8 cellular contexts compared by ENCODE assay signal in genomic region chr6:137661601-137662000, GRCh38.
DNase-seq lines count a peak whose midpoint lies in the region; ATAC-seq and TF ChIP-seq lines count a peak whose summit lies in the region.

No MANE protein-coding gene starts in this region.

- no peaks in the 10 kb centered on the region; the same call in 1 of the 2 replicates for H3K27me3 Mint-ChIP-seq in H9 (ENCODE audit: low read depth)
- peaks cover 7% of the 10 kb centered on the region for H3K27me3 Mint-ChIP-seq in activated B cell treated with CpG ODN at 0.5 μM for 24 hours

- H4K20me1 ChIP-seq in H9 (ENCODE audit: control insufficient read depth, insufficient read depth, insufficient read length) = no peaks in the 10 kb centered on the region

- CTCF ChIA-PET in AG04450 (lab: Charles Lee) (no interaction called here), activated B cell treated with CpG ODN at 0.5 μM for 24 hours (lab: Charles Lee) (interaction anchor here (0.6 to 3.6 kb wide), 15 partner anchors 32 to 447 kb away, joined by 3 to 17 read pairs (median 6); no protein-coding TSS in a partner anchor)

- intact Hi-C loops in activated B cell treated with CpG ODN at 0.5 μM for 24 hours (cut with micrococcal nuclease) = loop anchor here (1.0 to 5.0 kb wide), 7 partner anchors 44 to 446 kb away; partner anchors contain the start of genes PERP and TNFAIP3
- intact Hi-C loops in esophagus muscularis mucosa (cut with DNase I) = no loop called here

- peak; percentile 56 for ATAC-seq in activated B cell treated with CpG ODN at 0.5 μM for 24 hours (ENCODE audit: low read depth)

- H4K8ac ChIP-seq in H9 (replicated peaks; ENCODE audit: insufficient read length, low read depth, low read length) = no peak overlapping the region

- H3K27ac ChIP-seq in AG04450 (ENCODE audit: low read depth, low read length) (no peak overlapping the region), H9 (ENCODE audit: insufficient read length, low read depth, low read length) (no peak overlapping the region), esophagus muscularis mucosa (replicated peaks in 1 of 4) (no peak overlapping the region)

- no peak overlapping the region for H2BK12ac ChIP-seq in H9 (ENCODE audit: insufficient read length, low read depth, low read length)

- H3K79me1 ChIP-seq in H9 (ENCODE audit: insufficient read depth, low read depth, low read length, poor library complexity, severe bottlenecking) = no peaks in the 10 kb centered on the region

- H3K9me3 ChIP-seq in AG04450 (ENCODE audit: control insufficient read depth, insufficient read depth, low read length) (no peaks in the 10 kb centered on the region), H9 (ENCODE audit: control insufficient read depth, low read depth, low read length) (no peaks in the 10 kb centered on the region), esophagus muscularis mucosa (no peaks in the 10 kb centered on the region)

- no peak overlapping the region for H2AK5ac ChIP-seq in H9 (ENCODE audit: insufficient read length, low read length)

- no peak overlapping the region for H3K4me3 ChIP-seq in AG04450 (ENCODE audit: low read depth, low read length)
- no peak overlapping the region for H3K4me3 ChIP-seq in esophagus muscularis mucosa

- no peak overlapping the region for H4K5ac ChIP-seq in H9 (ENCODE audit: insufficient read length, low read depth, low read length)

- H2BK120ac ChIP-seq in H9 (ENCODE audit: low read depth, low read length, poor library complexity, severe bottlenecking) = no peak overlapping the region

- H3K27ac Mint-ChIP-seq in H9 = no peak overlapping the region
- H3K27ac Mint-ChIP-seq in activated B cell treated with CpG ODN at 0.5 μM for 24 hours = no peak overlapping the region

- H3K4me3 Mint-ChIP-seq in H9 (no peak overlapping the region), activated B cell treated with CpG ODN at 0.5 μM for 24 hours (no peak overlapping the region)

- no peak overlapping the region for H3K23ac ChIP-seq in H9 (ENCODE audit: insufficient read length, low read depth, low read length)

- WGBS in H9 (ENCODE audit: extremely low coverage, insufficient read length, low lambda C conversion rate) = no CpG with 5 or more reads among the region's 5 CpGs
- WGBS in esophagus muscularis mucosa = 86% methylated on average over 5 of the region's 5 CpGs

- H3K79me2 ChIP-seq in H9 (ENCODE audit: insufficient read depth, low read length) = no peaks in the 10 kb centered on the region

- H2BK15ac ChIP-seq in H9 (ENCODE audit: low read depth, low read length) = no peak overlapping the region

- no peak overlapping the region for H2BK20ac ChIP-seq in H9 (ENCODE audit: low read depth, low read length, poor library complexity, severe bottlenecking)

- no peak overlapping the region for H3K4me2 ChIP-seq in H9 (ENCODE audit: insufficient read depth, insufficient read length, low read length)

- H3K9ac ChIP-seq in H9 (ENCODE audit: extremely low read depth, insufficient read length, low read length) = no peak overlapping the region

- H3K4me1 ChIP-seq in H9 (ENCODE audit: insufficient read depth, low read length) = no peaks in the 10 kb centered on the region
- H3K4me1 ChIP-seq in esophagus muscularis mucosa = no peaks in the 10 kb centered on the region

- no peaks in the 10 kb centered on the region for H3K23me2 ChIP-seq in H9 (ENCODE audit: insufficient read length, low read depth, low read length, poor library complexity, severe bottlenecking)

- no peaks in the 10 kb centered on the region for H3K4me1 Mint-ChIP-seq in H9
- H3K4me1 Mint-ChIP-seq in activated B cell treated with CpG ODN at 0.5 μM for 24 hours = no peaks in the 10 kb centered on the region

- no peaks in the 10 kb centered on the region for H3K36me3 Mint-ChIP-seq in H9 (ENCODE audit: insufficient read depth in 1 of 3, low read depth in 3 of 3)
- no peaks in the 10 kb centered on the region for H3K36me3 Mint-ChIP-seq in activated B cell treated with CpG ODN at 0.5 μM for 24 hours (ENCODE audit: low read depth)

- DNase-seq in AG04450 (ENCODE audit: low read depth, low spot score) = no peak
- peak; percentile 45 for DNase-seq in H9
- DNase-seq in activated B cell treated with CpG ODN at 0.5 μM for 24 hours = no peak
- no peak for DNase-seq in esophagus muscularis mucosa (ENCODE audit: extremely low spot score)
- DNase-seq in stimulated activated CD4-positive, alpha-beta T cell treated with anti-CD3 and anti-CD28 coated beads, Interleukin-1b, Interleukin-23, amount 100 ng/mL, for 4 hours (ENCODE audit: low read depth in 2 of 2) = peak; percentile 33 to 58
- no peak for DNase-seq in GDM1 (lab: John Stamatoyannopoulos, UW)
- no peak for DNase-seq in NCI-H226
- DNase-seq in NCI-H1105 treated with DMSO at 0.1 percent for 48 hours (lab: John Stamatoyannopoulos, UW) = no peak

- no peak overlapping the region for H3K56ac ChIP-seq in H9 (ENCODE audit: insufficient read length, low read depth, low read length)

- no peak for TF ChIP-seq POLR2A in esophagus muscularis mucosa (IDR thresholded peaks at IDR 0.05; ENCODE audit: low read depth)

- no peak for TF ChIP-seq EP300 in esophagus muscularis mucosa (IDR thresholded peaks at IDR 0.05)

- H2AFZ ChIP-seq in H9 (ENCODE audit: low read length) = no peak overlapping the region

- no peaks in the 10 kb centered on the region for H3K36me3 ChIP-seq in esophagus muscularis mucosa

- no peak overlapping the region for H3T11ph ChIP-seq in H9 (ENCODE audit: low read length)

- H2BK5ac ChIP-seq in H9 (ENCODE audit: insufficient read length, low read length) = no peak overlapping the region

- no peak overlapping the region for H3K14ac ChIP-seq in H9 (ENCODE audit: insufficient read depth, low read length)

- no peak overlapping the region for H3K4ac ChIP-seq in H9 (ENCODE audit: low read depth, low read length)

- no peak overlapping the region for H4K91ac ChIP-seq in H9 (ENCODE audit: insufficient read length, low read depth, low read length)

- TF ChIP-seq CTCF in AG04450 (IDR thresholded peaks at IDR 0.05; ENCODE audit: low read depth, low read length) (peak; percentile 52), H9 (conservative IDR thresholded peaks at IDR 0.05) (peak; percentile 67), activated B cell treated with CpG ODN at 0.5 μM for 24 hours (IDR thresholded peaks at IDR 0.05) (no peak), esophagus muscularis mucosa (IDR thresholded peaks at IDR 0.05) (peak; percentile 26 to 56 (median 27))

- H3K27me3 ChIP-seq in AG04450 (ENCODE audit: control insufficient read depth, insufficient read depth, low read length) (no peaks in the 10 kb centered on the region), H9 (ENCODE audit: insufficient read depth, low read length) (no peaks in the 10 kb centered on the region), esophagus muscularis mucosa (no peaks in the 10 kb centered on the region)

- no peak overlapping the region for H3K18ac ChIP-seq in H9 (ENCODE audit: insufficient read length, low read depth, low read length)

- POLR2A ChIA-PET in AG04450 (lab: Yijun Ruan, JAX) (no interaction called here), activated B cell treated with CpG ODN at 0.5 μM for 24 hours (lab: Charles Lee) (interaction anchor here (0.6 kb wide), 1 partner anchor 205 kb away, joined by 3 read pairs; no protein-coding TSS in a partner anchor)

- H3K9me3 Mint-ChIP-seq in H9 = no peaks in the 10 kb centered on the region
- H3K9me3 Mint-ChIP-seq in activated B cell treated with CpG ODN at 0.5 μM for 24 hours = no peaks in the 10 kb centered on the region

Comparison
In these comparisons a context has a peak if more than half of its experiments do, and no peak if none do; other contexts are left out.
1. DNase-seq: peak in H9 (single experiment) and stimulated activated CD4-positive, alpha-beta T cell treated with anti-CD3 and anti-CD28 coated beads, Interleukin-1b, Interleukin-23, amount 100 ng/mL, for 4 hours (2 of 2); none in AG04450 (single experiment), activated B cell treated with CpG ODN at 0.5 μM for 24 hours (single experiment), esophagus muscularis mucosa (single experiment), GDM1 (single experiment), NCI-H226 (single experiment) and NCI-H1105 treated with DMSO at 0.1 percent for 48 hours (single experiment).